13 cellular contexts compared by ENCODE assay signal in genomic region chr9:107337676-107338590, GRCh38. TPM values are rescaled to one million over a fixed set of nuclear protein-coding genes. Genes with fewer than 3 reads are reported as not detected.
A peak's percentile ranks its signal among the peaks of the same experiment; 100 is the strongest.
DNase-seq lines count a peak whose midpoint lies in the region; ATAC-seq and TF ChIP-seq lines count a peak whose summit lies in the region.
"Had no signal": no experiment of that assay in that cellular context is flagged by ENCODE, and none has a peak within 500 bp of the region (broad histone marks: within the 10 kb centered on the region; RNA-seq: fewer than 3 reads in every experiment).

No MANE protein-coding gene starts in this region.

- H3K36me3 ChIP-seq in SK-N-SH (replicated peaks in 1 of 2; ENCODE audit: control insufficient read depth in 1 of 2, insufficient read depth in 2 of 2, low read length in 1 of 2), result peaks cover 26 to 44% of the 10 kb centered on the region in 2 experiments
- H3K36me3 ChIP-seq in left ventricle myocardium inferior, result peaks cover 20% of the 10 kb centered on the region
- peaks cover 7 to 24% (median 18%) of the 10 kb centered on the region in 5 donors for H3K36me3 ChIP-seq in subcutaneous abdominal adipose tissue (ENCODE audit: control insufficient read depth in 5 of 5, insufficient read depth in 5 of 5, low read length in 5 of 5)

- H4K20me1 ChIP-seq in SK-N-SH (ENCODE audit: insufficient read depth), result peaks cover 9% of the 10 kb centered on the region; the same call in 1 of the 2 replicates

- peak; percentile 35 for ATAC-seq in SK-N-SH treated with all-trans-retinoic acid at 6 μM for 48 hours
- ATAC-seq in T-helper 17 cell, result no peak
- ATAC-seq in GM18520 (IDR thresholded peaks at IDR 0.05; ENCODE audit: unreplicated experiment), result no peak
- ATAC-seq: activated CD4-positive, CD25-positive, alpha-beta regulatory T cell treated with anti-CD3 and anti-CD28 coated beads, Interleukin-2, amount 50 U/mL, for 24 hours had no signal

- H3K79me2 ChIP-seq in SK-N-SH (ENCODE audit: insufficient read depth), result peaks cover 4% of the 10 kb centered on the region; the same call in 1 of the 2 replicates

- H3K9me2 ChIP-seq in SK-N-SH, result no peaks in the 10 kb centered on the region

- CTCF ChIA-PET in SK-N-SH (lab: Yijun Ruan, JAX), result interaction anchor here (1.2 to 2.5 kb wide), 2 partner anchors 10 to 87 kb away, joined by 3 to 7 read pairs; no protein-coding TSS in a partner anchor

- no peak for TF ChIP-seq POLR2A in lower leg skin (IDR thresholded peaks at IDR 0.05)

- H3K27me3 ChIP-seq in SK-N-SH (ENCODE audit: insufficient read depth) (no peaks in the 10 kb centered on the region), left ventricle myocardium inferior (ENCODE audit: low read depth) (no peaks in the 10 kb centered on the region), subcutaneous abdominal adipose tissue (ENCODE audit: control insufficient read depth in 5 of 5, insufficient read depth in 4 of 5, low read length in 5 of 5) (no peaks in the 10 kb centered on the region)

- no peaks in the 10 kb centered on the region for H3K9me3 ChIP-seq in SK-N-SH
- no peaks in the 10 kb centered on the region for H3K9me3 ChIP-seq in T-helper 17 cell (ENCODE audit: control insufficient read depth, low read length, poor library complexity, severe bottlenecking)
- H3K9me3 ChIP-seq in left ventricle myocardium inferior (replicated peaks), result no peaks in the 10 kb centered on the region
- H3K9me3 ChIP-seq in subcutaneous abdominal adipose tissue (ENCODE audit: control insufficient read depth in 5 of 5, low read length in 5 of 5), result no peaks in the 10 kb centered on the region

- DNase-seq in SK-N-SH (no peak), T-helper 17 cell (no peak), left ventricle myocardium inferior (no peak), lower leg skin (ENCODE audit: low spot score in 2 of 2) (no peak)
- DNase-seq in stimulated activated CD4-positive, alpha-beta T cell treated with anti-CD3 and anti-CD28 coated beads, Interleukin-4, amount 100 ng/mL, for 24 hours, result no peak
- DNase-seq: dermis blood vessel endothelial cell, GOT3, Karpas-422 had no signal

- H3K36me3 Mint-ChIP-seq in T-helper 17 cell (ENCODE audit: low read depth), result peaks cover 7% of the 10 kb centered on the region

- H3K27ac ChIP-seq in SK-N-SH (ENCODE audit: low read depth in 2 of 2, low read length in 1 of 2), result no peak overlapping the region; a peak in 1 of 4 replicates
- peak overlapping the region; percentile 37 for H3K27ac ChIP-seq in left ventricle myocardium inferior (replicated peaks)
- peak overlapping the region; percentile 51 for H3K27ac ChIP-seq in subcutaneous abdominal adipose tissue (ENCODE audit: low read depth, low read length)

- H3K4me3 Mint-ChIP-seq in T-helper 17 cell, result no peak overlapping the region

- no peaks in the 10 kb centered on the region for H3K27me3 Mint-ChIP-seq in T-helper 17 cell

- no peak overlapping the region for H3K4me3 ChIP-seq in SK-N-SH (ENCODE audit: low read depth in 2 of 2, low read length in 1 of 2)
- H3K4me3 ChIP-seq in left ventricle myocardium inferior, result no peak overlapping the region
- H3K4me3 ChIP-seq in subcutaneous abdominal adipose tissue (ENCODE audit: low read depth in 1 of 5, low read length in 5 of 5), result no peak overlapping the region
- no peak overlapping the region for H3K4me3 ChIP-seq in lower leg skin (ENCODE audit: low read depth, poor library complexity, severe bottlenecking)
- H3K4me3 ChIP-seq: skin epidermis had no signal

- POLR2A ChIA-PET in SK-N-SH (lab: Yijun Ruan, JAX), result no interaction called here

- no peak overlapping the region for H3K9ac ChIP-seq in SK-N-SH
- H3K9ac ChIP-seq in subcutaneous abdominal adipose tissue (ENCODE audit: low read length in 5 of 5), result peak overlapping the region in 1 of 5 donors; percentile 18

- TF ChIP-seq CTCF in SK-N-SH (IDR thresholded peaks at IDR 0.05) (no peak), left ventricle myocardium inferior (IDR thresholded peaks at IDR 0.05; ENCODE audit: borderline replicate concordance) (no peak), lower leg skin (IDR thresholded peaks at IDR 0.05) (no peak)

- H3F3A ChIP-seq in SK-N-SH (replicated peaks; ENCODE audit: insufficient read depth), result peaks cover 13% of the 10 kb centered on the region

- no peak for TF ChIP-seq RAD21 in SK-N-SH (IDR thresholded peaks at IDR 0.05; ENCODE audit: low read length)

- no peak for TF ChIP-seq EP300 in SK-N-SH (IDR thresholded peaks at IDR 0.05; ENCODE audit: borderline replicate concordance in 1 of 2, low read depth in 1 of 2, low read length in 1 of 2)

- no peak overlapping the region for H3K4me2 ChIP-seq in SK-N-SH

- 84% methylated on average over 11 of the region's 16 CpGs for WGBS in SK-N-SH (ENCODE audit: low lambda C conversion rate)
- WGBS in lower leg skin, 2 donors, result 34 to 35% methylated on average over 16 of the region's 16 CpGs

- intact Hi-C loops in left ventricle myocardium inferior (cut with micrococcal nuclease) (no loop called here), lower leg skin (cut with DNase I; ENCODE audit: low total_unique reads) (no loop called here)

- H3K27ac Mint-ChIP-seq in T-helper 17 cell, result peak overlapping the region; percentile 69

- peaks cover 18% of the 10 kb centered on the region for H3K4me1 Mint-ChIP-seq in T-helper 17 cell

- H2AFZ ChIP-seq in SK-N-SH (ENCODE audit: low read depth), result no peak overlapping the region

- H3K4me1 ChIP-seq in SK-N-SH (ENCODE audit: control insufficient read depth in 1 of 2, insufficient read depth in 2 of 2, low read depth in 1 of 2, low read length in 1 of 2), result peaks cover 4 to 7% of the 10 kb centered on the region in 2 experiments; a peak in 2 of 4 replicates
- peaks cover 35% of the 10 kb centered on the region for H3K4me1 ChIP-seq in left ventricle myocardium inferior
- H3K4me1 ChIP-seq in subcutaneous abdominal adipose tissue (ENCODE audit: control insufficient read depth in 5 of 5, insufficient read depth in 5 of 5, low read length in 5 of 5), result peaks cover 0 to 20% (median 17%) of the 10 kb centered on the region in 5 donors

TF ChIP-seq in SK-N-SH treated with all-trans-retinoic acid at 6 μM for 48 hours, 23 proteins besides CTCF, POLR2A, EP300 and RAD21:
- TF ChIP-seq OSR1 (CRISPR knock-in tag; IDR thresholded peaks at IDR 0.05), result no peak
- TF ChIP-seq ESRRG (CRISPR knock-in tag; IDR thresholded peaks at IDR 0.05), result no peak
- no peak for TF ChIP-seq ZFP30 (CRISPR knock-in tag; IDR thresholded peaks at IDR 0.05)
- TF ChIP-seq TCF4 (CRISPR knock-in tag; IDR thresholded peaks at IDR 0.05; ENCODE audit: borderline replicate concordance), result no peak

TF ChIP-seq in SK-N-SH, 30 proteins besides CTCF, POLR2A, EP300 and RAD21 (continues in another document):
- no peak; the same call in 1 of the 2 replicates for TF ChIP-seq POLR2AphosphoS5 (IDR thresholded peaks at IDR 0.05; ENCODE audit: low read depth, low read length)
- TF ChIP-seq REST (IDR thresholded peaks at IDR 0.05; ENCODE audit: low read depth, low read length), result no peak
- no peak for TF ChIP-seq ZBTB33 (IDR thresholded peaks at IDR 0.05; ENCODE audit: borderline replicate concordance, low read depth)
- TF ChIP-seq SMC3 (IDR thresholded peaks at IDR 0.05; ENCODE audit: low read depth, low read length), result no peak
- no peak for TF ChIP-seq MXI1 (IDR thresholded peaks at IDR 0.05; ENCODE audit: low read depth, low read length)
- no peak for TF ChIP-seq MEF2A (IDR thresholded peaks at IDR 0.05; ENCODE audit: borderline replicate concordance, low read depth)
- no peak for TF ChIP-seq TCF12 (IDR thresholded peaks at IDR 0.05)

RNA-seq across cellular contexts. Expression of gene RAD23B, which starts 54.9 kb away (rescaled TPM):
- 62.9 and 80.7 TPM in 2 replicates for polyA plus RNA-seq in SK-N-SH (2012; rRNA removed)
- polyA plus RNA-seq in SK-N-SH (2012; cell fraction: cytosol; rRNA removed), result 83.6 and 90.2 TPM in 2 replicates
- polyA plus RNA-seq in SK-N-SH (2012; cell fraction: nucleus; rRNA removed), result 22.5 and 50.3 TPM in 2 replicates
- total RNA-seq in T-helper 17 cell (10 to 100 TPM; 64.8 to 75.8 TPM), left ventricle myocardium inferior (104 TPM), lower leg skin (100 to 1,000 TPM in 3 of 4 donors, 10 to 100 TPM in 1; 88.6 to 136 (median 114) TPM)

Comparison
In these comparisons a context has a peak if more than half of its experiments do, and no peak if none do; other contexts are left out.
1. H3K27ac ChIP-seq: peak in left ventricle myocardium inferior (single experiment) and subcutaneous abdominal adipose tissue (single experiment); none in SK-N-SH (0 of 2).